7 cellular contexts compared by ENCODE assay signal in the genomic region with DNA sequence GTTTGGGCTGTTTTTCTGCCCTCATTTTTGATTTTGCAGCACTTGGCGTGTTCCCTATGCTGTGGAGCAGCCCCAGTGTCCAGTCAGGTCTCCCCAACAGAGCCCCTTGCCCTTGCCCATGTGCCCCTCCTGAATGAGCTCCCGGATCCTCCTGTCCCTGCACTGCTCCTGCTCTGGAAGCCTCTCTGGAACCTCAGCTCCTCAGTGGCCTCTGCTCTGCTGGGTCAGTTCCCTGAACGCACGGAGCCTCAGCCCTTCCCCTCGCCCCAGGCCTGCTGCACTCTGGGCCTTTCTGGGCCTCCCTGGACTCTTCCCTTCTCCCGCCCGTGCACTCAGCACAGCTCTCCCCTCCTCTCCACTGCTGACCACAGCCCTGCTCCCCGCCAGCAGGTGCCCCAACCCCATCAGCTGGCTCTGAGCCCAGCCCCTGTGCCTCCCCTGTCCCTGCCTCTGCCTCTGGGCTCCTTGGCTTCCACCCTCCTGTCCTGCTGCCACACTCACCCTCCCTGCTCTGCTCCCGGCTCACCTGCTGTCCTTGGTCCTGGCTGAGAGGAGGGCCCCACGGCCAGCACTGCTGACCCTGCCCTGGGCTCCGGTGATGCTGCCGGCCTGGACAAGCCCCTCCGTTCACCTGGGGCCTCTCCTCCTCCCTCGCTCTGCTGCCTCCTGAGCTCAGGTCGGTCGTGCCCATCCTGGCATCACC.
DNase-seq lines count a peak whose midpoint lies in the region; ATAC-seq, FAIRE-seq and TF ChIP-seq lines count a peak whose summit lies in the region.
"Not testable (repeated sequence)": the region's sequence is repeated elsewhere in the genome, so short reads cannot be mapped to it uniquely, and the experiment has no call there.

No MANE protein-coding gene starts in this region.

- not testable (repeated sequence) for H3K9ac ChIP-seq in kidney (ENCODE audit: low read length in 2 of 2)

- peaks cover 27% of the 10 kb centered on the region for H3K27me3 Mint-ChIP-seq in central memory CD8-positive, alpha-beta T cell
- peaks cover 0 to 24% (median 0%) of the 10 kb centered on the region in 5 donors for H3K27me3 Mint-ChIP-seq in naive thymus-derived CD4-positive, alpha-beta T cell
- not testable (repeated sequence) for H3K27me3 Mint-ChIP-seq in stimulated activated memory B cell treated with anti-CD40 and anti-IgM and Interleukin-4, amounts not matched to agents 10 μg/mL and 1 μg/mL and 100 μg/mL, for 72 hours

- DNase-seq in GM13977 (ENCODE audit: low spot score) (peak; percentile 0), RWPE2 (ENCODE audit: low spot score) (peak; percentile 46), kidney (peak; percentile 29), aorta (peak in 1 of 2 donors; percentile 65)
- not testable (repeated sequence) for DNase-seq in central memory CD8-positive, alpha-beta T cell (ENCODE audit: low spot score in 2 of 2); naive thymus-derived CD4-positive, alpha-beta T cell

- H3K4me1 Mint-ChIP-seq in central memory CD8-positive, alpha-beta T cell; naive thymus-derived CD4-positive, alpha-beta T cell: not testable (repeated sequence)
- H3K4me1 Mint-ChIP-seq in stimulated activated memory B cell treated with anti-CD40 and anti-IgM and Interleukin-4, amounts not matched to agents 10 μg/mL and 1 μg/mL and 100 μg/mL, for 72 hours: peaks cover 24% of the 10 kb centered on the region

- ATAC-seq in RWPE2 (ENCODE audit: low read depth) (peak; percentile 13; the same call in 1 of the 3 replicates), aorta (ENCODE audit: low FRiP score) (peak; percentile 13)
- not testable (repeated sequence) for ATAC-seq in central memory CD8-positive, alpha-beta T cell (replicated peaks; ENCODE audit: extremely low read depth, poor library complexity, severe bottlenecking)
- peak; percentile 19 for ATAC-seq in naive thymus-derived CD4-positive, alpha-beta T cell
- ATAC-seq in stimulated activated memory B cell treated with anti-CD40 and anti-IgM and Interleukin-4, amounts not matched to agents 10 μg/mL and 1 μg/mL and 100 μg/mL, for 72 hours: peak; percentile 3

- not testable (repeated sequence) for H3K36me3 Mint-ChIP-seq in central memory CD8-positive, alpha-beta T cell (ENCODE audit: insufficient read depth); naive thymus-derived CD4-positive, alpha-beta T cell
- H3K36me3 Mint-ChIP-seq in stimulated activated memory B cell treated with anti-CD40 and anti-IgM and Interleukin-4, amounts not matched to agents 10 μg/mL and 1 μg/mL and 100 μg/mL, for 72 hours: peaks cover 57% of the 10 kb centered on the region

- WGBS in aorta, 2 donors: 70 to 81% methylated on average over 16 of the region's 16 CpGs

- not testable (repeated sequence) for H3K27me3 ChIP-seq in RWPE2 (ENCODE audit: insufficient read depth, poor library complexity, severe bottlenecking); naive thymus-derived CD4-positive, alpha-beta T cell (ENCODE audit: control insufficient read depth in 2 of 2, insufficient read depth in 2 of 2, low read length in 2 of 2); aorta (ENCODE audit: control insufficient read depth in 1 of 2, insufficient read depth in 2 of 2, low read length in 1 of 2)

- intact Hi-C loops in kidney (cut with DNase I); naive thymus-derived CD4-positive, alpha-beta T cell (cut with micrococcal nuclease); aorta (cut with DNase I): not testable (repeated sequence)

- CTCF ChIA-PET in naive thymus-derived CD4-positive, alpha-beta T cell (lab: Charles Lee): not testable (repeated sequence)

- H3K27ac ChIP-seq in RWPE2 (ENCODE audit: poor library complexity, severe bottlenecking); kidney (ENCODE audit: low read depth in 2 of 2, low read length in 2 of 2); naive thymus-derived CD4-positive, alpha-beta T cell (ENCODE audit: low read depth, low read length); aorta (ENCODE audit: low read depth in 1 of 2, low read length in 2 of 2): not testable (repeated sequence)

- in situ Hi-C loops in GM13977 (cut with MboI; ENCODE audit: low pct_unique_long_range_greater_than_20kb, low sequenced_read_pairs, unreplicated experiment): not testable (repeated sequence)

- not testable (repeated sequence) for TF ChIP-seq CTCF in GM13977 (IDR thresholded peaks at IDR 0.05; ENCODE audit: extremely low read depth, insufficient read depth, missing control alignments); RWPE2 (IDR thresholded peaks at IDR 0.05; ENCODE audit: poor library complexity, severe bottlenecking); kidney (IDR thresholded peaks at IDR 0.05; ENCODE audit: borderline replicate concordance, extremely low read depth, insufficient read depth)

- not testable (repeated sequence) for H3K27ac Mint-ChIP-seq in central memory CD8-positive, alpha-beta T cell (ENCODE audit: low read depth); naive thymus-derived CD4-positive, alpha-beta T cell
- H3K27ac Mint-ChIP-seq in stimulated activated memory B cell treated with anti-CD40 and anti-IgM and Interleukin-4, amounts not matched to agents 10 μg/mL and 1 μg/mL and 100 μg/mL, for 72 hours: peak overlapping the region; percentile 99

- H3K4me3 Mint-ChIP-seq in central memory CD8-positive, alpha-beta T cell: peak overlapping the region; percentile 18
- not testable (repeated sequence) for H3K4me3 Mint-ChIP-seq in naive thymus-derived CD4-positive, alpha-beta T cell
- peak overlapping the region; percentile 99 for H3K4me3 Mint-ChIP-seq in stimulated activated memory B cell treated with anti-CD40 and anti-IgM and Interleukin-4, amounts not matched to agents 10 μg/mL and 1 μg/mL and 100 μg/mL, for 72 hours

- H3K36me3 ChIP-seq in RWPE2 (ENCODE audit: low read depth); kidney (ENCODE audit: control insufficient read depth in 1 of 2, insufficient read depth in 2 of 2, low read length in 2 of 2); naive thymus-derived CD4-positive, alpha-beta T cell (ENCODE audit: control insufficient read depth in 2 of 3, insufficient read depth in 3 of 3, low read length in 3 of 3); aorta (ENCODE audit: control insufficient read depth in 1 of 2, insufficient read depth in 2 of 2, low read length in 1 of 2): not testable (repeated sequence)

- H3K9me3 Mint-ChIP-seq in central memory CD8-positive, alpha-beta T cell; naive thymus-derived CD4-positive, alpha-beta T cell; stimulated activated memory B cell treated with anti-CD40 and anti-IgM and Interleukin-4, amounts not matched to agents 10 μg/mL and 1 μg/mL and 100 μg/mL, for 72 hours: not testable (repeated sequence)

- H3K4me1 ChIP-seq in RWPE2 (ENCODE audit: insufficient read depth, poor library complexity, severe bottlenecking); kidney (ENCODE audit: control insufficient read depth in 1 of 2, insufficient read depth in 1 of 2, low read depth in 1 of 2, low read length in 2 of 2); naive thymus-derived CD4-positive, alpha-beta T cell (ENCODE audit: control insufficient read depth in 2 of 2, insufficient read depth in 2 of 2, low read length in 2 of 2); aorta (ENCODE audit: control insufficient read depth in 1 of 2, insufficient read depth in 2 of 2, low read length in 2 of 2): not testable (repeated sequence)

- POLR2A ChIA-PET in naive thymus-derived CD4-positive, alpha-beta T cell (lab: Charles Lee): not testable (repeated sequence)

- H3K9me3 ChIP-seq in RWPE2 (ENCODE audit: severe bottlenecking); kidney (ENCODE audit: control insufficient read depth in 1 of 2, low read length in 2 of 2); naive thymus-derived CD4-positive, alpha-beta T cell (ENCODE audit: control insufficient read depth in 2 of 3, low read length in 3 of 3); aorta (ENCODE audit: control insufficient read depth, low read length): not testable (repeated sequence)

- not testable (repeated sequence) for H3K4me3 ChIP-seq in RWPE2 (ENCODE audit: severe bottlenecking); kidney (ENCODE audit: low read length in 2 of 2); naive thymus-derived CD4-positive, alpha-beta T cell (ENCODE audit: low read length); aorta (ENCODE audit: low read length in 2 of 2)

- FAIRE-seq in kidney (lab: Jason Lieb, UNC): not testable (repeated sequence)
